ENCODE assay signal across 8 cellular contexts in the genomic region with DNA sequence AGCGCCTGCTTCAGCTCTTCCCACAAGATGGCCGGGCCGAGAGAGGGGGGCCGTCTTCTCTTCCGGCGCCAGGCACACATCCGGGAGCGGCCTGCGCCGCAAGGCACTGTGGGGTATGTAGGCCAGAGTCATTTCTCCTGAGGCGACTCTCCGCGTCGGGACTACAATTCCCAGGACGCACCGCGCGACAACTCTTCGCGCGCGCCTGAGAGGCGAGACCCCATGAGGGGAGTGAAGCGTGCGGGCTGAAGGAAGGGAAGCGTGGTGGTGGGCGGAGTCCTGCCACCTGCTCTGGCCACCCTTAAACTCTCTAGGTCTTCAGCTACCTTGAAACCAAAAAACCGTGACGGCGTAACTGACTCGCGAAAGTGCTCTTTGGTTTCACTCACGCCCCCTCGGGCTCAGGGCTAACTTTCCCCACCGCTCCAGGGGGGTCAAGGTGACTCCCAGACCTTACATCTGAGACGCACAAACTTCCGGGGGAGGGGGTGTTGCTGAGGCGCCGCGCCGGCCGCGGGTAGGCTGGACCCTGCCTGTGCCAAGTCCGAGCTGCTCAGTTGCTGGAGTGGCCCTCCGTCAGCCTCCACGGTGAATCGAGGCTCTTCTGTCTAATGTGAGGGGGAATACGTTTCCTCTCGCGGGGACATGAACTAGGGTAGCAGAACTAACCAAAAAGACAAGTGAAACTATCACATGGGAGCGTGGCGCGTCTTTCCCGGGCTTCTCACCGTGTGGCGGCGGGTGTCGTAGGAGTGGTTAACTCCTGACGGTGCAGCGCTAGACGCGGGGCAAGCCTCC. TPM values are rescaled to one million over a fixed set of nuclear protein-coding genes. Genes with fewer than 3 reads are reported as not detected.
DNase-seq lines count a peak whose midpoint lies in the region; ATAC-seq and TF ChIP-seq lines count a peak whose summit lies in the region.

A gene (minus strand): TSS at position 45 of the 798 bp plus-strand sequence. CDS start 102 bp downstream, outside the sequence.

- BruUV-seq in A673 (replicated peaks; lab: Mats Ljungman, UMichigan) = TSS peak; percentile 79

- intact Hi-C loops in A673 (cut with micrococcal nuclease; ENCODE audit: unreplicated experiment) = loop anchor here (5.0 kb wide), 1 partner anchor 67 kb away; no protein-coding TSS in a partner anchor
- intact Hi-C loops in breast epithelium (cut with DNase I; ENCODE audit: low total_unique reads) = no loop called here

- ATAC-seq in GM18870 (IDR thresholded peaks at IDR 0.05; ENCODE audit: unreplicated experiment) = peak; percentile 84
- peak; percentile 85 for ATAC-seq in HG03135 (IDR thresholded peaks at IDR 0.05; ENCODE audit: unreplicated experiment)

- CTCF ChIA-PET in A673 (lab: Charles Lee) = no interaction called here

- peak within 1 kb of the TSS; percentile 75 for H3K4me3 ChIP-seq in A673 (ENCODE audit: low read depth, low read length, poor library complexity, severe bottlenecking)
- peak within 1 kb of the TSS; percentile 79 to 91 (median 84) for H3K4me3 ChIP-seq in breast epithelium
- H3K4me3 ChIP-seq in iPS-18c (ENCODE audit: insufficient read depth, low read depth, low read length) = peak within 1 kb of the TSS; percentile 87
- peak within 1 kb of the TSS; percentile 68 to 91 (median 89) for H3K4me3 ChIP-seq in skin epidermis

- peak within 1 kb of the TSS; percentile 91 for H3K27ac ChIP-seq in A673 (ENCODE audit: low read depth, low read length, poor library complexity, severe bottlenecking)
- peak within 1 kb of the TSS; percentile 93 for H3K27ac ChIP-seq in VCaP
- peak within 1 kb of the TSS; percentile 90 to 92 for H3K27ac ChIP-seq in breast epithelium
- H3K27ac ChIP-seq in skin epidermis = peak within 1 kb of the TSS; percentile 81 to 98 (median 94)

- H3K9me3 ChIP-seq in A673 (ENCODE audit: low read depth, low read length, poor library complexity, severe bottlenecking) = no peaks in the 10 kb centered on the region
- no peaks in the 10 kb centered on the region for H3K9me3 ChIP-seq in breast epithelium
- H3K9me3 ChIP-seq in iPS-18c (ENCODE audit: control insufficient read depth, insufficient read depth, low read length) = no peaks in the 10 kb centered on the region

- peaks cover 19% of the 10 kb centered on the region for H3K4me1 ChIP-seq in A673 (ENCODE audit: insufficient read depth, low read length, poor library complexity, severe bottlenecking)
- H3K4me1 ChIP-seq in breast epithelium = peaks cover 0 to 5% of the 10 kb centered on the region in 2 donors

- POLR2A ChIA-PET in A673 (lab: Charles Lee; ENCODE audit: low non-redundant PET) = no interaction called here

- TF ChIP-seq POLR2A in breast epithelium (IDR thresholded peaks at IDR 0.05) = peak; percentile 27

- TF ChIP-seq CTCF in A673 (conservative IDR thresholded peaks at IDR 0.05; ENCODE audit: low read depth, low read length) (no peak), VCaP (conservative IDR thresholded peaks at IDR 0.05) (no peak), breast epithelium (IDR thresholded peaks at IDR 0.05) (no peak)

- DNase-seq in A673 (ENCODE audit: low spot score) = peak; percentile 99
- DNase-seq in NCI-H2196 treated with DMSO at 0.1 percent for 48 hours (lab: John Stamatoyannopoulos, UW; ENCODE audit: unreplicated experiment) = peak; percentile 95
- peak; percentile 94 to 96 for DNase-seq in breast epithelium (ENCODE audit: low spot score in 2 of 2)

- no peaks in the 10 kb centered on the region for H3K27me3 ChIP-seq in A673 (replicated peaks; ENCODE audit: insufficient read depth, low read depth, low read length, poor library complexity)
- H3K27me3 ChIP-seq in breast epithelium = no peaks in the 10 kb centered on the region

- H3K36me3 ChIP-seq in A673 (ENCODE audit: insufficient read depth, low read length, poor library complexity, severe bottlenecking) (peaks cover 35% of the 10 kb centered on the region), breast epithelium (no peaks in the 10 kb centered on the region)

RNA-seq across cellular contexts. Expression of the gene that starts here (rescaled TPM):
- total RNA-seq in A673 (2021) (407 and 447 TPM in 2 replicates), breast epithelium (100 to 1,000 TPM; 181 to 266 (median 218) TPM)

Comparison
In these comparisons a context has a peak if more than half of its experiments do, and no peak if none do; other contexts are left out.
1. Peak in every context shown above with its lines: DNase-seq, ATAC-seq, H3K4me3 ChIP-seq and H3K27ac ChIP-seq.